Comparison of ENCODE assay signal across 10 cellular contexts in the genomic region with DNA sequence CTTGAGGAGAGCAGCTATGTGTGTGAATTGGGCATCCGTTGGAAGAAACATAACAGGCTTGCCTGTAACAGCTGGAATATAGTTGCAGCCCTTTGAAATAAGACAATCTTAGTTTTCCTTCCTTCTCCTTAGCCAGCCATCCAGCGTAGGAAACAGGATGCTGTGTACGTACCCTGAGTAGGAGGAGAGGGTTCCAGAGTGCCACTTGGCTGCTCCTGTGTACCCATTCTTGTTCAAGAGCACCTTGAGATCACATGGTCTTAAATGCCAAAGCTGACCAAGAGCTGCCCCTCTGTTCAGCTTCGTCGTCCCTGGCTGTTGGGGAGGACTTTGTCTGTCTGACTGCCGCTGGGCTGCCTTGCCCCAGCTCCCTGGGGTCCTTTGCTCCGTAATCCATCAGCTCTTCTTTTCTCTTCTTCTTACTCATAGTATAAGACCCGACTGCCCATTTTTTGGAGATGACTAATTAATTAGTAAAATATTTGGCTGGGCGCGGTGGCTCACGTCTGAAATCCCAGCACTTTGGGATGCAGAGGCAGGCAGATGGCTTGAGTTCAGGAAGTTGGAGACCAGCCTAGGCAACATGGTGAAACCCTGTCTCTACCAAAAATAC. TPM values are rescaled to one million over a fixed set of nuclear protein-coding genes. Genes with fewer than 3 reads are reported as not detected.
DNase-seq lines count a peak whose midpoint lies in the region; ATAC-seq and TF ChIP-seq lines count a peak whose summit lies in the region.
"Had no signal": no experiment of that assay in that cellular context is flagged by ENCODE, and none has a peak within 500 bp of the region (broad histone marks: within the 10 kb centered on the region; RNA-seq: fewer than 3 reads in every experiment).

No MANE protein-coding gene starts in this region.

- H3K4me3 ChIP-seq in SK-N-MC (no peak overlapping the region), suprapubic skin (no peak overlapping the region)

- H3K4me1 Mint-ChIP-seq in activated CD8-positive, alpha-beta memory T cell treated with anti-CD3 and anti-CD28 coated beads, Interleukin-2, amount 10 ng/mL, durations not matched to agents 7 days and 5 days: peaks cover 60% of the 10 kb centered on the region
- H3K4me1 Mint-ChIP-seq in immature natural killer cell: peaks cover 57 to 79% of the 10 kb centered on the region in 2 donors

- H3K27ac ChIP-seq in SK-N-MC (peak overlapping the region; percentile 63; the same call in 1 of the 2 replicates), suprapubic skin (peak overlapping the region; percentile 2)

- no peaks in the 10 kb centered on the region for H3K9me3 ChIP-seq in SK-N-MC (ENCODE audit: low read depth, low read length)
- no peaks in the 10 kb centered on the region for H3K9me3 ChIP-seq in suprapubic skin

- no peak for TF ChIP-seq CTCF in suprapubic skin (IDR thresholded peaks at IDR 0.05)

- no peak for TF ChIP-seq POLR2A in suprapubic skin (IDR thresholded peaks at IDR 0.05)

- H3K27ac Mint-ChIP-seq in activated CD8-positive, alpha-beta memory T cell treated with anti-CD3 and anti-CD28 coated beads, Interleukin-2, amount 10 ng/mL, durations not matched to agents 7 days and 5 days: no peak overlapping the region
- peak overlapping the region; percentile 6 to 96 (median 88) for H3K27ac Mint-ChIP-seq in immature natural killer cell

- H3K36me3 ChIP-seq in SK-N-MC (ENCODE audit: insufficient read depth, low read length) (peaks cover 14% of the 10 kb centered on the region), suprapubic skin (no peaks in the 10 kb centered on the region)

- no peak overlapping the region for H3K9ac ChIP-seq in SK-N-MC (ENCODE audit: insufficient read length)

- peak; percentile 41 for DNase-seq in activated CD8-positive, alpha-beta memory T cell treated with anti-CD3 and anti-CD28 coated beads, Interleukin-2, amount 50 U/mL, for 48 hours
- DNase-seq in activated CD8-positive, alpha-beta memory T cell treated with anti-CD3 and anti-CD28 coated beads, Interleukin-2, amount 10 ng/mL, durations not matched to agents 7 days and 5 days: no peak
- DNase-seq in SK-N-MC (ENCODE audit: low read depth, low spot score) (no peak), immature natural killer cell (no peak), suprapubic skin (ENCODE audit: low spot score in 2 of 2) (no peak), HK-2 (ENCODE audit: unreplicated experiment) (no peak), COR-L47 (lab: John Stamatoyannopoulos, UW) (no peak)
- DNase-seq: C1 segment of cervical spinal cord had no signal

- WGBS in suprapubic skin: 50% methylated on average over 11 of the region's 11 CpGs

- no peaks in the 10 kb centered on the region for H3K27me3 Mint-ChIP-seq in activated CD8-positive, alpha-beta memory T cell treated with anti-CD3 and anti-CD28 coated beads, Interleukin-2, amount 10 ng/mL, durations not matched to agents 7 days and 5 days
- peaks cover 0 to 2% (median 0%) of the 10 kb centered on the region in 3 donors for H3K27me3 Mint-ChIP-seq in immature natural killer cell (ENCODE audit: low read depth in 3 of 3)

- no peak overlapping the region for H3K4me3 Mint-ChIP-seq in activated CD8-positive, alpha-beta memory T cell treated with anti-CD3 and anti-CD28 coated beads, Interleukin-2, amount 10 ng/mL, durations not matched to agents 7 days and 5 days
- peak overlapping the region in 2 of 5 donors; percentile 65 to 80 for H3K4me3 Mint-ChIP-seq in immature natural killer cell

- ATAC-seq in activated CD8-positive, alpha-beta memory T cell treated with anti-CD3 and anti-CD28 coated beads, Interleukin-2, amount 10 ng/mL, durations not matched to agents 7 days and 5 days: no peak
- ATAC-seq in HG03342 (IDR thresholded peaks at IDR 0.05; ENCODE audit: unreplicated experiment): no peak

- no peak for TF ChIP-seq EP300 in suprapubic skin (IDR thresholded peaks at IDR 0.05)

- no peaks in the 10 kb centered on the region for H3K9me3 Mint-ChIP-seq in activated CD8-positive, alpha-beta memory T cell treated with anti-CD3 and anti-CD28 coated beads, Interleukin-2, amount 10 ng/mL, durations not matched to agents 7 days and 5 days (ENCODE audit: low read depth)
- no peaks in the 10 kb centered on the region for H3K9me3 Mint-ChIP-seq in immature natural killer cell

- CTCF ChIA-PET in activated CD8-positive, alpha-beta memory T cell treated with anti-CD3 and anti-CD28 coated beads, Interleukin-2, amount 10 ng/mL, durations not matched to agents 7 days and 5 days (lab: Charles Lee): no interaction called here

- H3K27me3 ChIP-seq in suprapubic skin: no peaks in the 10 kb centered on the region

- H3K36me3 Mint-ChIP-seq in activated CD8-positive, alpha-beta memory T cell treated with anti-CD3 and anti-CD28 coated beads, Interleukin-2, amount 10 ng/mL, durations not matched to agents 7 days and 5 days: peaks cover 6% of the 10 kb centered on the region
- H3K36me3 Mint-ChIP-seq in immature natural killer cell: no peaks in the 10 kb centered on the region

- H3K4me1 ChIP-seq in suprapubic skin: peaks cover 70% of the 10 kb centered on the region

RNA-seq across cellular contexts. Expression of gene RREB1, which starts 49.0 kb away (rescaled TPM):
- 10 to 100 TPM; 20.6 to 24.6 TPM for total RNA-seq in activated CD8-positive, alpha-beta memory T cell treated with anti-CD3 and anti-CD28 coated beads, Interleukin-2, amount 10 ng/mL, durations not matched to agents 7 days and 5 days
- 1 to 10 TPM in 2 of 3 donors, under 1 TPM in 1; 0.17 to 4.5 (median 3.3) TPM for polyA plus RNA-seq in immature natural killer cell
- total RNA-seq in suprapubic skin: 100 to 1,000 TPM in 1 of 4 donors, 10 to 100 TPM in 3; 56.2 to 102 (median 62.6) TPM
- polyA plus RNA-seq: neural cell had no signal
